In genomic region chr7:148726385-148726784, GRCh38 we compare ENCODE assay signal across 26 cellular contexts. TPM values are rescaled to one million over a fixed set of nuclear protein-coding genes. Genes with fewer than 3 reads are reported as not detected.
DNase-seq lines count a peak whose midpoint lies in the region; ATAC-seq and TF ChIP-seq lines count a peak whose summit lies in the region.
"Had no signal": no experiment of that assay in that cellular context is flagged by ENCODE, and none has a peak within 500 bp of the region (broad histone marks: within the 10 kb centered on the region; RNA-seq: fewer than 3 reads in every experiment).

No MANE protein-coding gene starts in this region.

- H3K4me3 Mint-ChIP-seq in activated T-cell treated with anti-CD3 and anti-CD28 coated beads, Interleukin-2, amount 50 U/mL, for 72 hours: peak overlapping the region; percentile 30 to 72
- H3K4me3 Mint-ChIP-seq in T-helper 1 cell treated with Interleukin-12 subunit alpha and Interleukin-12 subunit beta and Interleukin-4 antibody, amounts not matched to agents 30 μg/mL and 1 μg/mL, for 36 hours: peak overlapping the region; percentile 20
- peak overlapping the region; percentile 76 for H3K4me3 Mint-ChIP-seq in natural killer cell treated with Interleukin-12 subunit alpha and Interleukin-12 subunit beta and Interleukin-15 and Interleukin-18, amount 100 ng/mL, for 72 hours
- H3K4me3 Mint-ChIP-seq: activated CD4-positive, alpha-beta T cell treated with anti-CD3 and anti-CD28 coated beads, Interleukin-2, amount 10 ng/mL, durations not matched to agents 24 days and 14 days; nephron progenitor cell; stimulated activated memory B cell treated with anti-CD40 and anti-IgM and Interleukin-4, amounts not matched to agents 10 μg/mL and 1 μg/mL and 100 μg/mL, for 72 hours had no signal

- peaks cover 63% of the 10 kb centered on the region for H3K4me1 Mint-ChIP-seq in activated T-cell treated with anti-CD3 and anti-CD28 coated beads, Interleukin-2, amount 50 U/mL, for 72 hours (ENCODE audit: low read depth)
- peaks cover 62% of the 10 kb centered on the region for H3K4me1 Mint-ChIP-seq in T-helper 1 cell treated with Interleukin-12 subunit alpha and Interleukin-12 subunit beta and Interleukin-4 antibody, amounts not matched to agents 30 μg/mL and 1 μg/mL, for 36 hours (ENCODE audit: low read depth)
- H3K4me1 Mint-ChIP-seq in natural killer cell treated with Interleukin-12 subunit alpha and Interleukin-12 subunit beta and Interleukin-15 and Interleukin-18, amount 100 ng/mL, for 72 hours (ENCODE audit: low read depth in 2 of 2): peaks cover 59 to 67% of the 10 kb centered on the region in 2 donors

- no TSS peak for BruUV-seq in mammary epithelial cell (replicated peaks; lab: Mats Ljungman, UMichigan)

- no peak for TF ChIP-seq CTCF in mammary epithelial cell (conservative IDR thresholded peaks at IDR 0.05 in 1 of 2, IDR thresholded peaks at IDR 0.05 in 1 of 2; ENCODE audit: extremely low read depth in 1 of 2, insufficient read depth in 1 of 2, low read depth in 1 of 2, low read length in 2 of 2)

- H3K9ac ChIP-seq in mammary epithelial cell (ENCODE audit: insufficient read depth, low read length): no peak overlapping the region

- no peak overlapping the region for H3K4me2 ChIP-seq in mammary epithelial cell (ENCODE audit: insufficient read depth, low read depth, low read length)
- H3K4me2 ChIP-seq: smooth muscle cell had no signal

- intact Hi-C loops in mammary epithelial cell (cut with micrococcal nuclease): no loop called here

- H4K20me1 ChIP-seq in mammary epithelial cell (ENCODE audit: insufficient read depth, low read length): peaks cover 7% of the 10 kb centered on the region

- H3K36me3 ChIP-seq in KOPT-K1 (ENCODE audit: insufficient read depth, low read length): peaks cover 16% of the 10 kb centered on the region
- peaks cover 8% of the 10 kb centered on the region for H3K36me3 ChIP-seq in mammary epithelial cell (ENCODE audit: insufficient read depth, low read length)
- H3K36me3 ChIP-seq: pancreas had no signal

- CTCF ChIA-PET in mammary epithelial cell (lab: Charles Lee; ENCODE audit: low non-redundant PET): no interaction called here

- peak overlapping the region; percentile 91 for H3K27ac Mint-ChIP-seq in activated T-cell treated with anti-CD3 and anti-CD28 coated beads, Interleukin-2, amount 50 U/mL, for 72 hours
- H3K27ac Mint-ChIP-seq in T-helper 1 cell treated with Interleukin-12 subunit alpha and Interleukin-12 subunit beta and Interleukin-4 antibody, amounts not matched to agents 30 μg/mL and 1 μg/mL, for 36 hours: peak overlapping the region; percentile 39
- H3K27ac Mint-ChIP-seq in natural killer cell treated with Interleukin-12 subunit alpha and Interleukin-12 subunit beta and Interleukin-15 and Interleukin-18, amount 100 ng/mL, for 72 hours: peak overlapping the region; percentile 40 to 48
- H3K27ac Mint-ChIP-seq: activated CD4-positive, alpha-beta T cell treated with anti-CD3 and anti-CD28 coated beads, Interleukin-2, amount 10 ng/mL, durations not matched to agents 24 days and 14 days; nephron progenitor cell; stimulated activated memory B cell treated with anti-CD40 and anti-IgM and Interleukin-4, amounts not matched to agents 10 μg/mL and 1 μg/mL and 100 μg/mL, for 72 hours had no signal

- H3K27me3 Mint-ChIP-seq in activated T-cell treated with anti-CD3 and anti-CD28 coated beads, Interleukin-2, amount 50 U/mL, for 72 hours (ENCODE audit: low read depth): no peaks in the 10 kb centered on the region
- H3K27me3 Mint-ChIP-seq in T-helper 1 cell treated with Interleukin-12 subunit alpha and Interleukin-12 subunit beta and Interleukin-4 antibody, amounts not matched to agents 30 μg/mL and 1 μg/mL, for 36 hours (ENCODE audit: low read depth): no peaks in the 10 kb centered on the region
- no peaks in the 10 kb centered on the region for H3K27me3 Mint-ChIP-seq in natural killer cell treated with Interleukin-12 subunit alpha and Interleukin-12 subunit beta and Interleukin-15 and Interleukin-18, amount 100 ng/mL, for 72 hours
- H3K27me3 Mint-ChIP-seq: activated CD4-positive, alpha-beta T cell treated with anti-CD3 and anti-CD28 coated beads, Interleukin-2, amount 10 ng/mL, durations not matched to agents 24 days and 14 days; stimulated activated memory B cell treated with anti-CD40 and anti-IgM and Interleukin-4, amounts not matched to agents 10 μg/mL and 1 μg/mL and 100 μg/mL, for 72 hours had no signal

- in situ Hi-C loops in mammary epithelial cell (cut with MboI; ENCODE audit: low sequenced_read_pairs in 2 of 2): no loop called here

- H3K27me3 ChIP-seq in mammary epithelial cell (ENCODE audit: insufficient read depth, low read length): no peaks in the 10 kb centered on the region
- H3K27me3 ChIP-seq: pancreas, SJCRH30, testis, vagina had no signal

- no peak overlapping the region for H2AFZ ChIP-seq in mammary epithelial cell (ENCODE audit: low read depth, low read length)

- H3K4me3 ChIP-seq in mammary epithelial cell (replicated peaks in 1 of 3; ENCODE audit: insufficient read depth in 1 of 3, low read depth in 2 of 3, low read length in 3 of 3): no peak overlapping the region
- H3K4me3 ChIP-seq: pancreas, SJCRH30, smooth muscle cell, testis, vagina had no signal

- WGBS in mammary epithelial cell (ENCODE audit: low coverage, missing lambda C conversion rate): 54% methylated on average over 2 of the region's 2 CpGs

- H3K9me3 ChIP-seq in KOPT-K1 (ENCODE audit: insufficient read depth, low read length, poor library complexity, severe bottlenecking) (no peaks in the 10 kb centered on the region), mammary epithelial cell (replicated peaks; ENCODE audit: insufficient read depth, low read length) (no peaks in the 10 kb centered on the region)
- H3K9me3 ChIP-seq: pancreas, SJCRH30, testis, vagina had no signal

- H3K9me3 Mint-ChIP-seq in activated T-cell treated with anti-CD3 and anti-CD28 coated beads, Interleukin-2, amount 50 U/mL, for 72 hours: no peaks in the 10 kb centered on the region
- no peaks in the 10 kb centered on the region for H3K9me3 Mint-ChIP-seq in T-helper 1 cell treated with Interleukin-12 subunit alpha and Interleukin-12 subunit beta and Interleukin-4 antibody, amounts not matched to agents 30 μg/mL and 1 μg/mL, for 36 hours
- H3K9me3 Mint-ChIP-seq in natural killer cell treated with Interleukin-12 subunit alpha and Interleukin-12 subunit beta and Interleukin-15 and Interleukin-18, amount 100 ng/mL, for 72 hours: no peaks in the 10 kb centered on the region
- H3K9me3 Mint-ChIP-seq: activated CD4-positive, alpha-beta T cell treated with anti-CD3 and anti-CD28 coated beads, Interleukin-2, amount 10 ng/mL, durations not matched to agents 24 days and 14 days; nephron progenitor cell; stimulated activated memory B cell treated with anti-CD40 and anti-IgM and Interleukin-4, amounts not matched to agents 10 μg/mL and 1 μg/mL and 100 μg/mL, for 72 hours had no signal

- H3K79me2 ChIP-seq in mammary epithelial cell (ENCODE audit: insufficient read depth, low read length): peaks cover 98% of the 10 kb centered on the region

- peaks cover 3% of the 10 kb centered on the region for H3K4me1 ChIP-seq in mammary epithelial cell (ENCODE audit: insufficient read depth, low read length)

- peaks cover 0 to 2% of the 10 kb centered on the region in 2 donors for H3K36me3 Mint-ChIP-seq in activated T-cell treated with anti-CD3 and anti-CD28 coated beads, Interleukin-2, amount 50 U/mL, for 72 hours (ENCODE audit: insufficient read depth in 2 of 2)
- H3K36me3 Mint-ChIP-seq in T-helper 1 cell treated with Interleukin-12 subunit alpha and Interleukin-12 subunit beta and Interleukin-4 antibody, amounts not matched to agents 30 μg/mL and 1 μg/mL, for 36 hours (ENCODE audit: low read depth): peaks cover 8% of the 10 kb centered on the region
- H3K36me3 Mint-ChIP-seq in natural killer cell treated with Interleukin-12 subunit alpha and Interleukin-12 subunit beta and Interleukin-15 and Interleukin-18, amount 100 ng/mL, for 72 hours: no peaks in the 10 kb centered on the region

- no peak for DNase-seq in activated T-cell treated with anti-CD3 and anti-CD28 coated beads, Interleukin-2, amount 50 U/mL, for 72 hours
- no peak for DNase-seq in activated T-cell treated with anti-CD3 and anti-CD28 coated beads for 4 hours
- DNase-seq in natural killer cell treated with Interleukin-12 subunit alpha and Interleukin-12 subunit beta and Interleukin-15 and Interleukin-18, amount 100 ng/mL, for 72 hours (ENCODE audit: low spot score): no peak
- DNase-seq in amniotic stem cell (lab: John Stamatoyannopoulos, UW): no peak
- DNase-seq in stimulated activated CD8-positive, alpha-beta memory T cell treated with anti-CD3 and anti-CD28 coated beads, Interleukin-4, amount 100 ng/mL, for 48 hours: no peak
- DNase-seq in mammary epithelial cell: no peak
- DNase-seq: ACHN; activated CD4-positive, alpha-beta T cell treated with anti-CD3 and anti-CD28 coated beads, Interleukin-2, amount 10 ng/mL, durations not matched to agents 24 days and 14 days; activated naive CD4-positive, alpha-beta T cell treated with Interleukin-2 at 50 U/mL for 16 hours; C1 segment of cervical spinal cord; kidney; NCI-H1417 treated with DMSO at 0.1 percent for 48 hours; NCI-H2081 treated with DMSO at 0.1 percent for 48 hours; NCI-H345; nephron progenitor cell; pancreas; SJCRH30; testis had no signal

- dilution Hi-C loops in mammary epithelial cell (cut with HindIII; ENCODE audit: low sequenced_read_pairs): no loop called here

- ATAC-seq in activated T-cell treated with anti-CD3 and anti-CD28 coated beads, Interleukin-2, amount 50 U/mL, for 72 hours (replicated peaks in 1 of 2): peak in 1 of 2 donors; percentile 33
- peak; percentile 56 to 61 for ATAC-seq in natural killer cell treated with Interleukin-12 subunit alpha and Interleukin-12 subunit beta and Interleukin-15 and Interleukin-18, amount 100 ng/mL, for 72 hours
- ATAC-seq: HepG2; Panc1; pancreas; stimulated activated memory B cell treated with anti-CD40 and anti-IgM and Interleukin-4, amounts not matched to agents 10 μg/mL and 1 μg/mL and 100 μg/mL, for 72 hours had no signal

- H3K27ac ChIP-seq in KOPT-K1 (ENCODE audit: low read depth, low read length, poor library complexity, severe bottlenecking) (peak overlapping the region; percentile 3), mammary epithelial cell (ENCODE audit: insufficient read depth, low read depth, low read length) (no peak overlapping the region)
- H3K27ac ChIP-seq: pancreas, SJCRH30, testis, vagina, VCaP had no signal

RNA-seq across cellular contexts. Expression of gene CUL1, which starts 27.7 kb away (rescaled TPM):
- 10 to 100 TPM; 66.6 to 68.6 TPM for total RNA-seq in activated T-cell treated with anti-CD3 and anti-CD28 coated beads, Interleukin-2, amount 50 U/mL, for 72 hours
- total RNA-seq in natural killer cell treated with Interleukin-12 subunit alpha and Interleukin-12 subunit beta and Interleukin-15 and Interleukin-18, amount 100 ng/mL, for 72 hours: 10 to 100 TPM; 59.5 to 69.5 TPM
- total RNA-seq in mammary epithelial cell: 10 to 100 TPM; 53.5 to 54.9 TPM
- polyA plus RNA-seq in mammary epithelial cell: 47.8 TPM
- 38.9 TPM for polyA minus RNA-seq in mammary epithelial cell

Comparison
In these comparisons a context has a peak if more than half of its experiments do, and no peak if none do; other contexts are left out.
1. H3K27ac Mint-ChIP-seq: peak in every context shown above with its lines; median percentile 91 in activated T-cell treated with anti-CD3 and anti-CD28 coated beads, Interleukin-2, amount 50 U/mL, for 72 hours; 44 in natural killer cell treated with Interleukin-12 subunit alpha and Interleukin-12 subunit beta and Interleukin-15 and Interleukin-18, amount 100 ng/mL, for 72 hours; 39 in T-helper 1 cell treated with Interleukin-12 subunit alpha and Interleukin-12 subunit beta and Interleukin-4 antibody, amounts not matched to agents 30 μg/mL and 1 μg/mL, for 36 hours.
2. H3K4me3 Mint-ChIP-seq: peak in every context shown above with its lines; median percentile 76 in natural killer cell treated with Interleukin-12 subunit alpha and Interleukin-12 subunit beta and Interleukin-15 and Interleukin-18, amount 100 ng/mL, for 72 hours; 51 in activated T-cell treated with anti-CD3 and anti-CD28 coated beads, Interleukin-2, amount 50 U/mL, for 72 hours; 20 in T-helper 1 cell treated with Interleukin-12 subunit alpha and Interleukin-12 subunit beta and Interleukin-4 antibody, amounts not matched to agents 30 μg/mL and 1 μg/mL, for 36 hours.